Comparison of ENCODE assay signal across 9 cellular contexts in the genomic region with DNA sequence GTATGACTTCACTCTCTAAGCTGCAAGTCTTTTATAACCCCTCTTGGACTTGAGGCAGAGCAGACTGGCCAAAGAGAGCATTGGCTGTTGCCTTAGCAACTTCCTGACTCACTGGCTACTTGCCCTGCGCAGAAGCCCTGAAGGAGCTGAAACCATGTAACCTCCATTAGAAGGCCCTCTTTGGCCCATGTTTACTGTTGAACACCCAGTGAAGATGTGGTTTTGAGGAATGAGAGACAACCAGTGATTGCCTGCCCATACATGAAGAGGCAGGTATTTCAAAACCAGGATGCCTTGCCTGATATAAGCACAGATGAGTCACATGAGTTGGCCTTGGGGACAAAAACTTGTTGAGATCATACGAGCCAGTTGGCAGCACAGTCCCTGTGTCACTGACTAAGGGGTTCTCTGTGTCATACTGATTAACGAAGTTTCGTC.
A peak's percentile ranks its signal among the peaks of the same experiment; 100 is the strongest.
DNase-seq lines count a peak whose midpoint lies in the region; ATAC-seq and TF ChIP-seq lines count a peak whose summit lies in the region.
"Had no signal": no experiment of that assay in that cellular context is flagged by ENCODE, and none has a peak within 500 bp of the region (broad histone marks: within the 10 kb centered on the region; RNA-seq: fewer than 3 reads in every experiment).

No MANE protein-coding gene starts in this region.

- peak overlapping the region; percentile 79 to 85 for H3K27ac ChIP-seq in ascending aorta
- H3K27ac ChIP-seq in heart left ventricle: peak overlapping the region in 5 of 12 donors; percentile 9 to 73 (median 41)

- TF ChIP-seq POLR2A in heart left ventricle (IDR thresholded peaks at IDR 0.05): no peak

- no peaks in the 10 kb centered on the region for H3K9me3 ChIP-seq in ascending aorta
- no peaks in the 10 kb centered on the region for H3K9me3 ChIP-seq in heart left ventricle

- H3K36me3 ChIP-seq in ascending aorta (no peaks in the 10 kb centered on the region), heart left ventricle (no peaks in the 10 kb centered on the region)

- DNase-seq in HCEC 1CT (peak; percentile 26), ascending aorta (ENCODE audit: low spot score in 2 of 2) (peak; percentile 58 to 94), heart left ventricle (peak in 4 of 5 donors; percentile 28 to 53 (median 46)), stromal cell of bone marrow (ENCODE audit: low read depth) (peak; percentile 67), COR-L47 (lab: John Stamatoyannopoulos, UW) (no peak), NCI-H1092 (lab: John Stamatoyannopoulos, UW) (no peak), amniotic stem cell (lab: John Stamatoyannopoulos, UW) (no peak)
- DNase-seq in activated T-cell treated with anti-CD3 and anti-CD28 coated beads, Interleukin-2, amount 50 U/mL, for 1 hour: no peak
- DNase-seq: DMS153 had no signal

- ATAC-seq in heart left ventricle: peak; percentile 54 to 83 (median 81)

- 64 to 69% (median 65%) methylated on average over 4 of the region's 4 CpGs for WGBS in heart left ventricle, 4 donors

- H3K27me3 ChIP-seq in ascending aorta: no peaks in the 10 kb centered on the region
- no peaks in the 10 kb centered on the region for H3K27me3 ChIP-seq in heart left ventricle

- H3K4me3 ChIP-seq in ascending aorta (no peak overlapping the region), heart left ventricle (no peak overlapping the region)

- no peak for TF ChIP-seq CTCF in ascending aorta (IDR thresholded peaks at IDR 0.05)
- no peak for TF ChIP-seq CTCF in heart left ventricle (IDR thresholded peaks at IDR 0.05)

- peaks cover 9 to 30% of the 10 kb centered on the region in 2 donors for H3K4me1 ChIP-seq in ascending aorta
- H3K4me1 ChIP-seq in heart left ventricle: peaks cover 0 to 27% (median 2%) of the 10 kb centered on the region in 12 donors

- intact Hi-C loops in ascending aorta (cut with DNase I) (loop anchor here (1.0 to 10.0 kb wide), 5 partner anchors 46 to 460 kb away; partner anchors contain the start of genes EDN1 and HIVEP1), heart left ventricle (cut with DNase I) (no loop called here)

Comparison
In these comparisons a context has a peak if more than half of its experiments do, and no peak if none do; other contexts are left out.
1. DNase-seq: peak in HCEC 1CT (single experiment), ascending aorta (2 of 2), heart left ventricle (4 of 5) and stromal cell of bone marrow (single experiment); none in COR-L47 (single experiment), activated T-cell treated with anti-CD3 and anti-CD28 coated beads, Interleukin-2, amount 50 U/mL, for 1 hour (single experiment), NCI-H1092 (single experiment) and amniotic stem cell (single experiment).